1 cellular context compared by ENCODE assay signal in genomic region chr19:40756502-40757110, GRCh38.
A peak's percentile ranks its signal among the peaks of the same experiment; 100 is the strongest.
TF ChIP-seq lines count a peak whose summit lies in the region.

No MANE protein-coding gene starts in this region.

TF ChIP-seq in GM12878, 131 proteins besides CTCF, POLR2A, EP300 and RAD21:
- 0 out of 2 replicates have a peak, but pooled peaks have one; percentile 20 for TF ChIP-seq MLLT1 (IDR thresholded peaks at IDR 0.05)
- TF ChIP-seq PBX3 (IDR thresholded peaks at IDR 0.05; ENCODE audit: insufficient replicate concordance, low read depth, low read length): no peak
- peak; percentile 21; the same call in 1 of the 2 replicates for TF ChIP-seq IKZF1 (conservative IDR thresholded peaks at IDR 0.05)
